Comparison of ENCODE assay signal across 9 cellular contexts in the genomic region with DNA sequence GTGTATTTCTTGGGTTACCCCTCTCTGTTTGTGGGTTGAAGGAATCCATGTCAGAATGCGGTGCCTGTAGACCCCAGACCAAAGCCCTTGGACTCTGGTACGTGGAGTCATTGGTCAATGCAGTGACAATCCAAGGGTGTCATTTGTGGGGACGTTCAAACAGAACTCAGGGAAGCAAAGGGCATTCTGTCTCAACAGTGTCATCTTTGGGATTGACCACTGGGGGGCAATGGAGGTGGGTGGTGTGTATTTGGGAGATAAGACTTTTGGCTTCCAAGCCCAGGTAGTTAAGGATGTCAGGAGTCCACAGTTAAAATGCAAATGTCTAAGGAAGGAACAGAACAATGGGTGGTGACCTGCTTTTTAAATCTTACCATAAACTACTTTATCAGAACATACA. TPM values are rescaled to one million over a fixed set of nuclear protein-coding genes. Genes with fewer than 3 reads are reported as not detected.
DNase-seq lines count a peak whose midpoint lies in the region; ATAC-seq, FAIRE-seq and TF ChIP-seq lines count a peak whose summit lies in the region.
"Had no signal": no experiment of that assay in that cellular context is flagged by ENCODE, and none has a peak within 500 bp of the region (broad histone marks: within the 10 kb centered on the region; RNA-seq: fewer than 3 reads in every experiment).

No MANE protein-coding gene starts in this region.

- POLR2A ChIA-PET in PC-3 (lab: Charles Lee; ENCODE audit: unreplicated experiment) = no interaction called here

- H3K9me3 ChIP-seq in PC-3 (ENCODE audit: low read length) = no peaks in the 10 kb centered on the region

- H3K36me3 Mint-ChIP-seq in stimulated activated memory B cell treated with anti-CD40 and anti-IgM and Interleukin-4, amounts not matched to agents 10 μg/mL and 1 μg/mL and 100 μg/mL, for 72 hours = no peaks in the 10 kb centered on the region

- CTCF ChIA-PET in PC-3 (lab: Charles Lee) = interaction anchor here (1.0 kb wide), 1 partner anchor 57 kb away, joined by 4 read pairs; no protein-coding TSS in a partner anchor

- no peaks in the 10 kb centered on the region for H3K79me2 ChIP-seq in PC-3 (ENCODE audit: low read length)

- no peak overlapping the region for H3K4me3 Mint-ChIP-seq in stimulated activated memory B cell treated with anti-CD40 and anti-IgM and Interleukin-4, amounts not matched to agents 10 μg/mL and 1 μg/mL and 100 μg/mL, for 72 hours

- H3K27ac ChIP-seq in PC-3 (ENCODE audit: low read length) = no peak overlapping the region

- no peaks in the 10 kb centered on the region for H3K9me2 ChIP-seq in PC-3 (replicated peaks; ENCODE audit: low read length)

- H3K4me3 ChIP-seq in AG10803 (ENCODE audit: low read length) (no peak overlapping the region), PC-3 (ENCODE audit: low read length) (no peak overlapping the region)

- H3K27me3 Mint-ChIP-seq in stimulated activated memory B cell treated with anti-CD40 and anti-IgM and Interleukin-4, amounts not matched to agents 10 μg/mL and 1 μg/mL and 100 μg/mL, for 72 hours = peaks cover 70% of the 10 kb centered on the region

- H3K4me1 Mint-ChIP-seq in stimulated activated memory B cell treated with anti-CD40 and anti-IgM and Interleukin-4, amounts not matched to agents 10 μg/mL and 1 μg/mL and 100 μg/mL, for 72 hours = peaks cover 11% of the 10 kb centered on the region

- H3K9me3 Mint-ChIP-seq in stimulated activated memory B cell treated with anti-CD40 and anti-IgM and Interleukin-4, amounts not matched to agents 10 μg/mL and 1 μg/mL and 100 μg/mL, for 72 hours = peaks cover 6% of the 10 kb centered on the region

- H3K36me3 ChIP-seq in PC-3 (ENCODE audit: low read depth, low read length) = no peaks in the 10 kb centered on the region

- no TSS peak for BruUV-seq in PC-3 (replicated peaks; lab: Mats Ljungman, UMichigan)

- TF ChIP-seq POLR2A in GM12891 (IDR thresholded peaks at IDR 0.05; ENCODE audit: low read depth, low read length) = no peak

- H3K4me2 ChIP-seq in PC-3 (ENCODE audit: low read length) = no peak overlapping the region

- FAIRE-seq in GM12891 (lab: Jason Lieb, UNC) = no peak

- TF ChIP-seq CTCF in AG10803 (conservative IDR thresholded peaks at IDR 0.05; ENCODE audit: low read length) (peak; percentile 33; the same call in 1 of the 2 replicates), PC-3 (conservative IDR thresholded peaks at IDR 0.05; ENCODE audit: low read depth, low read length) (peak; percentile 81)

- peaks cover 86% of the 10 kb centered on the region for H3K27me3 ChIP-seq in PC-3 (ENCODE audit: low read length)

- H2AFZ ChIP-seq in PC-3 (ENCODE audit: low read length) = no peak overlapping the region

- no peaks in the 10 kb centered on the region for H4K20me1 ChIP-seq in PC-3 (ENCODE audit: low read length)

- H3K27ac Mint-ChIP-seq in stimulated activated memory B cell treated with anti-CD40 and anti-IgM and Interleukin-4, amounts not matched to agents 10 μg/mL and 1 μg/mL and 100 μg/mL, for 72 hours = no peak overlapping the region

- H3F3A ChIP-seq in PC-3 (ENCODE audit: low read length, unreplicated experiment) = no peaks in the 10 kb centered on the region

- DNase-seq in AG10803 (ENCODE audit: low read depth) (no peak), H4 (ENCODE audit: low spot score) (peak; percentile 7), PC-3 (peak; percentile 58), hepatic stellate cell (ENCODE audit: low spot score) (peak; percentile 22), SW 1271 (lab: John Stamatoyannopoulos, UW) (no peak), GM12891 (ENCODE audit: insufficient read length, low spot score) (no peak)
- DNase-seq: activated naive CD4-positive, alpha-beta T cell treated with anti-CD3 and anti-CD28 coated beads, Interleukin-2, amount 50 U/mL, for 16 hours had no signal

- H3K4me1 ChIP-seq in PC-3 (ENCODE audit: insufficient read depth, low read length) = no peaks in the 10 kb centered on the region

- H3K9ac ChIP-seq in PC-3 (ENCODE audit: low read length) = no peak overlapping the region

- ATAC-seq in PC-3 (peak; percentile 27; the same call in 1 of the 2 replicates), HG02885 (IDR thresholded peaks at IDR 0.05; ENCODE audit: poor library complexity, unreplicated experiment) (no peak)
- ATAC-seq in stimulated activated memory B cell treated with anti-CD40 and anti-IgM and Interleukin-4, amounts not matched to agents 10 μg/mL and 1 μg/mL and 100 μg/mL, for 72 hours = no peak

- intact Hi-C loops in PC-3 (cut with micrococcal nuclease) = no loop called here

TF ChIP-seq in GM12891, 5 proteins besides CTCF, POLR2A, EP300 and RAD21:
- no peak for TF ChIP-seq SPI1 (IDR thresholded peaks at IDR 0.05; ENCODE audit: low read depth, low read length)
- TF ChIP-seq POU2F2 (IDR thresholded peaks at IDR 0.05; ENCODE audit: low read depth, low read length) = no peak

RNA-seq across cellular contexts. Expression of a gene that starts 54.6 kb away (rescaled TPM):
- total RNA-seq in H4 (2014; rRNA removed; shearing (Covaris generic)) = not detected in 2 replicates
- total RNA-seq in PC-3 (2014; rRNA removed) = not detected in 2 replicates
- polyA plus RNA-seq in GM12891 (2012; ENCODE audit: low read depth, missing spikeins) = not detected

Comparison
In these comparisons a context has a peak if more than half of its experiments do, and no peak if none do; other contexts are left out.
1. DNase-seq: peak in H4 (single experiment), PC-3 (single experiment) and hepatic stellate cell (single experiment); none in AG10803 (single experiment), SW 1271 (0 of 2) and GM12891 (single experiment).